Comparison of ENCODE assay signal across 8 cellular contexts in the genomic region with DNA sequence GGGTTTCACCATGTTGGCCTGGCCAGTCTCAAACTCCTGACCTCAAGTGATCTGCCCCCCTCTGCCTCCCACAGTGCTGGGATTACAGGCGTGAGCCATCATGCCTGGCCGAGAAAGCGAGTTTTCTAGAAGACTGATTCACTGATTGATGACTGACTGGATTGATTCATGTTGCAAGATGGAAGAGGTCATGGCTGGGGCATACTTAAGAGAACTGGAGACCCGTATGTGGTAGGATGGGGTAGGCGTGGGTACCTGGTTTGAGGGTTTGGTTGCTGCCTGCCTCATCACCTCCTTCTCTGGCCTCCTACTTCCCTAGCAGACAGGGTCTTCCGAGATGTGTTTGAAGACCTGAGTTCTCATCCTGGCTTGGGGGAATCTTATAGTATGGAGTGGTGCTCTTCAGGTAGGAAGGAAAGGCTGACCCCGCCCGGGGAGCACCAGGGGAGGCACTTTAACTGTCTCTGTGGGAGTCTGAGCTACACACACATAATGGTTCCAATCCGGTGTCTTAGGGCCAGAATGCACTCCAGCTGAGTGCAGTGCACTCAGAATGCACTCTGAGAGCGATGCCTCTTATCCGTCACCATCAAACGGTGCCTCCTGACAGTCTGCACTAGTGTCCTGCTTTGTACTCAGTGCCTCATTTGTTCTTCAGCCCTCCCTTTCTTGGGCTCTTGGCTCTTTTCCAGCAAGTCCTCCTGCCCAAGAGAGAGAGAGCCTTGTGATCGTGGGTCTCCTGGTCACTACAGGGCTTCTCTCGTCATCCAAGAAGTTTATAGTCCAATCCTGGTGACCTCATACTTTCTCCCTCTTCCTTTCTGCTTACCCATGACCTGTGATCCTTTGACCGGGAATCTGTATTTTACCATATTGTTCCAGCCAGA. TPM values are rescaled to one million over a fixed set of nuclear protein-coding genes. Genes with fewer than 3 reads are reported as not detected.
A peak's percentile ranks its signal among the peaks of the same experiment; 100 is the strongest.
DNase-seq lines count a peak whose midpoint lies in the region; ATAC-seq, FAIRE-seq and TF ChIP-seq lines count a peak whose summit lies in the region.

No MANE protein-coding gene starts in this region.

- no peaks in the 10 kb centered on the region for H3K9me3 ChIP-seq in kidney (ENCODE audit: control insufficient read depth in 1 of 2, low read length in 2 of 2)

- H3K36me3 ChIP-seq in kidney (ENCODE audit: control insufficient read depth in 1 of 2, insufficient read depth in 2 of 2, low read length in 2 of 2), result peaks cover 9 to 14% of the 10 kb centered on the region in 2 donors

- H3K9ac ChIP-seq in kidney (ENCODE audit: low read length in 2 of 2), result peak overlapping the region in 1 of 2 donors; percentile 60

- no peak for ATAC-seq in HG03378 (IDR thresholded peaks at IDR 0.05; ENCODE audit: unreplicated experiment)
- no peak for ATAC-seq in omental fat pad (ENCODE audit: low FRiP score)

- TF ChIP-seq CTCF in kidney (IDR thresholded peaks at IDR 0.05; ENCODE audit: borderline replicate concordance, extremely low read depth, insufficient read depth), result no peak
- TF ChIP-seq CTCF in omental fat pad (IDR thresholded peaks at IDR 0.05), result no peak

- peak overlapping the region in 1 of 2 donors; percentile 17 for H3K4me3 ChIP-seq in kidney (ENCODE audit: low read length in 2 of 2)

- intact Hi-C loops in kidney (cut with DNase I), result no loop called here

- FAIRE-seq in kidney (lab: Jason Lieb, UNC), result no peak

- peaks cover 61 to 68% of the 10 kb centered on the region in 2 donors for H3K4me1 ChIP-seq in kidney (ENCODE audit: control insufficient read depth in 1 of 2, insufficient read depth in 1 of 2, low read depth in 1 of 2, low read length in 2 of 2)

- H3K27ac ChIP-seq in kidney (ENCODE audit: low read depth in 2 of 2, low read length in 2 of 2), result peak overlapping the region; percentile 38 to 86

- DNase-seq in activated CD4-positive, alpha-beta T cell treated with anti-CD3 and anti-CD28 coated beads for 4 hours, result peak; percentile 26 to 31
- no peak for DNase-seq in activated CD4-positive, alpha-beta T cell treated with anti-CD3 and anti-CD28 coated beads, Interleukin-2, amount 50 U/mL, for 1 hour
- DNase-seq in amniotic epithelial cell (ENCODE audit: low read depth) (peak; percentile 68), kidney (no peak), superior temporal gyrus (ENCODE audit: extremely low spot score) (peak; percentile 67), AG08395 (ENCODE audit: low spot score) (no peak), omental fat pad (ENCODE audit: low spot score) (no peak)

RNA-seq across cellular contexts. Expression of a gene that starts 19.7 kb away (rescaled TPM):
- total RNA-seq in kidney (127 TPM), omental fat pad (10 to 100 TPM; 29.6 to 45.9 (median 37.5) TPM)
- 51.9 TPM for polyA plus RNA-seq in kidney (ENCODE audit: insufficient read depth, low read depth, low replicate concordance)

Comparison
In these comparisons a context has a peak if more than half of its experiments do, and no peak if none do; other contexts are left out.
1. DNase-seq: peak in activated CD4-positive, alpha-beta T cell treated with anti-CD3 and anti-CD28 coated beads for 4 hours (2 of 2), amniotic epithelial cell (single experiment) and superior temporal gyrus (single experiment); none in activated CD4-positive, alpha-beta T cell treated with anti-CD3 and anti-CD28 coated beads, Interleukin-2, amount 50 U/mL, for 1 hour (single experiment), kidney (single experiment), AG08395 (single experiment) and omental fat pad (single experiment).